25 cellular contexts compared by ENCODE assay signal in genomic region chr7:69260023-69260422, GRCh38.
"Had no signal": no experiment of that assay in that cellular context is flagged by ENCODE, and none has a peak within 500 bp of the region (broad histone marks: within the 10 kb centered on the region; RNA-seq: fewer than 3 reads in every experiment).

No MANE protein-coding gene starts in this region.

- H3K4me3 ChIP-seq: lower lobe of right lung, ovary, right atrium auricular region, right lobe of liver, smooth muscle cell, stomach, testis, tibial artery, vagina had no signal

- H3K36me3 ChIP-seq: lower lobe of right lung, ovary, right atrium auricular region, right lobe of liver, stomach, tibial artery, vagina had no signal

- H3K4me2 ChIP-seq: smooth muscle cell had no signal

- H3K36me3 Mint-ChIP-seq: naive thymus-derived CD8-positive, alpha-beta T cell; stimulated activated naive B cell treated with anti-CD40 and anti-IgM and Interleukin-4, amounts not matched to agents 10 μg/mL and 1 μg/mL and 100 μg/mL, for 72 hours had no signal

- H3K9me3 ChIP-seq: lower lobe of right lung, ovary, right atrium auricular region, right lobe of liver, stomach, testis, tibial artery, vagina had no signal

- H3K27ac ChIP-seq: lower lobe of right lung, ovary, right atrium auricular region, right lobe of liver, stomach, testis, tibial artery, vagina had no signal

- DNase-seq: hippocampal formation; kidney glomerular epithelial cell; left cardiac atrium; lower lobe of right lung; mammary epithelial cell; mesenchymal stem cell; naive thymus-derived CD8-positive, alpha-beta T cell; ovary; right lobe of liver; stimulated activated CD4-positive, alpha-beta T cell treated with anti-CD3 and anti-CD28 coated beads, Interleukin-1b, Interleukin-23, amount 100 ng/mL, for 48 hours; stimulated activated CD4-positive, alpha-beta T cell treated with anti-CD3 and anti-CD28 coated beads, Interleukin-2, amount 100 ng/mL, for 48 hours; stimulated activated CD4-positive, alpha-beta T cell treated with anti-CD3 and anti-CD28 coated beads, Interleukin-4, amount 100 ng/mL, for 4 hours; stimulated activated CD8-positive, alpha-beta memory T cell treated with anti-CD3 and anti-CD28 coated beads, Interleukin-4, amount 100 ng/mL, for 48 hours; stimulated activated naive B cell treated with anti-CD40 and anti-IgM and Interleukin-4, amounts not matched to agents 10 μg/mL and 1 μg/mL and 100 μg/mL, for 72 hours; stimulated activated naive CD8-positive, alpha-beta T cell treated with anti-CD3 and anti-CD28 coated beads, Interleukin-15, Interleukin-2, amounts not matched to agents 100 U/mL and 50 U/mL, for 24 hours; stomach; testis; tibial artery; trophoblast cell had no signal

- H3K4me3 Mint-ChIP-seq: naive thymus-derived CD8-positive, alpha-beta T cell; nephron; stimulated activated naive B cell treated with anti-CD40 and anti-IgM and Interleukin-4, amounts not matched to agents 10 μg/mL and 1 μg/mL and 100 μg/mL, for 72 hours had no signal

- H3K4me1 ChIP-seq: lower lobe of right lung, right atrium auricular region, right lobe of liver, stomach, testis, vagina had no signal

- H3K27me3 ChIP-seq: ovary, right atrium auricular region, right lobe of liver, stomach, testis, vagina had no signal

- ATAC-seq: left cardiac atrium; left lobe of liver; naive thymus-derived CD8-positive, alpha-beta T cell; right lobe of liver; stimulated activated naive B cell treated with anti-CD40 and anti-IgM and Interleukin-4, amounts not matched to agents 10 μg/mL and 1 μg/mL and 100 μg/mL, for 72 hours; stimulated activated naive CD8-positive, alpha-beta T cell treated with anti-CD3 and anti-CD28 coated beads, Interleukin-15, Interleukin-2, amounts not matched to agents 100 U/mL and 50 U/mL, for 24 hours had no signal

- H3K27ac Mint-ChIP-seq: naive thymus-derived CD8-positive, alpha-beta T cell; nephron; progenitor cell of endocrine pancreas; stimulated activated naive B cell treated with anti-CD40 and anti-IgM and Interleukin-4, amounts not matched to agents 10 μg/mL and 1 μg/mL and 100 μg/mL, for 72 hours had no signal
